In the genomic region with DNA sequence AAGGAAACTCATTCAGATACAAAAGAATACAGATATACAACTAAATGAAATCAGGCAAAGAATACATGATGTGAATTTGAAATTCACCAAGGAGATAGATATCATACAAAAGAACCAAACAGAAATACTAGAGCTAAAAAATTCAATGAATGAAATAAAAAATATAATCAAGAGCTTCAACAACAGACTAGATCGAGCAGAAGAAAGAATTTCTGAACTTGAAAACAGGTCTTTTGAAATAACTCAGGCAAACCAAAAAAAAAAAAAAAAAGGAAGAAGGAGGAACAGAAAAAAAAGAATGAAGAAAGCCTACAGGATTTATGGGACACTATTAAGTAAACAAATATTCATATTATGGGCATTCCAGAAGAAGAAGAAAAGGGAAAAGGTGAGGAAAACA, we compare ENCODE assay signal across 25 cellular contexts.
DNase-seq lines count a peak whose midpoint lies in the region; ATAC-seq, FAIRE-seq and TF ChIP-seq lines count a peak whose summit lies in the region.
"Had no signal": no experiment of that assay in that cellular context is flagged by ENCODE, and none has a peak within 500 bp of the region (broad histone marks: within the 10 kb centered on the region; RNA-seq: fewer than 3 reads in every experiment).

No MANE protein-coding gene starts in this region.

- H3K4me2 ChIP-seq in SK-N-SH (no peak overlapping the region), K562 (ENCODE audit: insufficient read depth, low read length) (no peak overlapping the region)
- H3K4me2 ChIP-seq: BLaER1 treated with 17β-estradiol and CSF1 and Interleukin-3, amounts not matched to agents 10 nM and 100 nM had no signal

- TF ChIP-seq EP300 in SK-N-SH (IDR thresholded peaks at IDR 0.05; ENCODE audit: borderline replicate concordance in 1 of 2, low read depth in 1 of 2, low read length in 1 of 2) (no peak), K562 (IDR thresholded peaks at IDR 0.05; ENCODE audit: low read length) (no peak)

- in situ Hi-C loops in KBM-7 (cut with MboI; ENCODE audit: low pct_unique_long_range_greater_than_20kb, low sequenced_read_pairs): no loop called here
- in situ Hi-C loops in K562 (cut with MboI): no loop called here

- H3K4me3 ChIP-seq in SK-N-SH (ENCODE audit: low read depth in 2 of 2, low read length in 1 of 2) (no peak overlapping the region), K562 (no peak overlapping the region), aorta (ENCODE audit: low read length in 2 of 2) (no peak overlapping the region)
- H3K4me3 ChIP-seq: BLaER1 treated with 17β-estradiol and CSF1 and Interleukin-3, amounts not matched to agents 10 nM and 100 nM; HAP-1 had no signal

- no peak for TF ChIP-seq POLR2A in K562 (conservative IDR thresholded peaks at IDR 0.05)

- ATAC-seq in SK-N-SH treated with all-trans-retinoic acid at 6 μM for 48 hours (no peak), K562 (no peak), aorta (ENCODE audit: low FRiP score) (no peak), HG02571 (IDR thresholded peaks at IDR 0.05; ENCODE audit: unreplicated experiment) (no peak)
- no peak for ATAC-seq in naive thymus-derived CD8-positive, alpha-beta T cell
- ATAC-seq: Panc1 had no signal

- H3K9me3 Mint-ChIP-seq in progenitor cell of endocrine pancreas (ENCODE audit: low read depth): peaks cover 12% of the 10 kb centered on the region
- H3K9me3 Mint-ChIP-seq in naive thymus-derived CD8-positive, alpha-beta T cell: peaks cover 12 to 40% (median 20%) of the 10 kb centered on the region in 9 donors

- TF ChIP-seq RAD21 in SK-N-SH (IDR thresholded peaks at IDR 0.05; ENCODE audit: low read length) (no peak), K562 (CRISPR knock-in tag; conservative IDR thresholded peaks at IDR 0.05 in 1 of 2, IDR thresholded peaks at IDR 0.05 in 1 of 2) (no peak)

- H3K4me3 Mint-ChIP-seq in progenitor cell of endocrine pancreas (ENCODE audit: low read depth): no peak overlapping the region
- no peak overlapping the region for H3K4me3 Mint-ChIP-seq in naive thymus-derived CD8-positive, alpha-beta T cell
- H3K4me3 Mint-ChIP-seq: CD4-positive, alpha-beta T cell; T-helper 1 cell treated with Interleukin-12 subunit alpha and Interleukin-12 subunit beta and Interleukin-4 antibody, amounts not matched to agents 30 μg/mL and 1 μg/mL, for 36 hours had no signal

- no peaks in the 10 kb centered on the region for H3K79me2 ChIP-seq in SK-N-SH (ENCODE audit: insufficient read depth)
- H3K79me2 ChIP-seq in K562 (ENCODE audit: control insufficient read depth, insufficient read depth, low read length): no peaks in the 10 kb centered on the region

- H2AFZ ChIP-seq in SK-N-SH (ENCODE audit: low read depth) (no peak overlapping the region), K562 (ENCODE audit: low read depth, low read length) (no peak overlapping the region)

- no peaks in the 10 kb centered on the region for H3K9me2 ChIP-seq in SK-N-SH

- peaks cover 21% of the 10 kb centered on the region for H3K36me3 Mint-ChIP-seq in progenitor cell of endocrine pancreas (ENCODE audit: insufficient read depth)
- H3K36me3 Mint-ChIP-seq in naive thymus-derived CD8-positive, alpha-beta T cell: peaks cover 32 to 68% (median 40%) of the 10 kb centered on the region in 3 donors

- H3K9me3 ChIP-seq in SK-N-SH (peaks cover 15% of the 10 kb centered on the region), K562 (replicated peaks; ENCODE audit: control insufficient read depth, insufficient read depth, low read depth, low read length) (peaks cover 12% of the 10 kb centered on the region), aorta (ENCODE audit: control insufficient read depth, low read length) (peaks cover 2% of the 10 kb centered on the region)

- POLR2A ChIA-PET in SK-N-SH (lab: Yijun Ruan, JAX) (no interaction called here), K562 (lab: Yijun Ruan, JAX) (no interaction called here)
- POLR2A ChIA-PET in naive thymus-derived CD8-positive, alpha-beta T cell (lab: Charles Lee): no interaction called here

- H3K4me1 ChIP-seq in SK-N-SH (ENCODE audit: control insufficient read depth in 1 of 2, insufficient read depth in 2 of 2, low read depth in 1 of 2, low read length in 1 of 2) (no peaks in the 10 kb centered on the region), K562 (replicated peaks in 1 of 2; ENCODE audit: control insufficient read depth in 2 of 2, insufficient read depth in 2 of 2, low read length in 2 of 2) (no peaks in the 10 kb centered on the region), aorta (ENCODE audit: control insufficient read depth in 1 of 2, insufficient read depth in 2 of 2, low read length in 2 of 2) (no peaks in the 10 kb centered on the region)
- H3K4me1 ChIP-seq: BLaER1 treated with 17β-estradiol and CSF1 and Interleukin-3, amounts not matched to agents 10 nM and 100 nM; HAP-1 had no signal

- H4K20me1 ChIP-seq in SK-N-SH (ENCODE audit: insufficient read depth): no peaks in the 10 kb centered on the region
- no peaks in the 10 kb centered on the region for H4K20me1 ChIP-seq in K562 (replicated peaks; ENCODE audit: control insufficient read depth, insufficient read depth, low read length)

- intact Hi-C loops in K562 (cut with micrococcal nuclease): no loop called here
- intact Hi-C loops in aorta (cut with DNase I): no loop called here

- DNase-seq in SK-N-SH (no peak), KBM-7 (peak; percentile 25), K562 (ENCODE audit: extremely low read depth in 1 of 4, low spot score in 3 of 4) (no peak), progenitor cell of endocrine pancreas (ENCODE audit: low spot score, unreplicated experiment) (no peak), aorta (no peak)
- DNase-seq in naive thymus-derived CD8-positive, alpha-beta T cell: no peak
- DNase-seq: AML-193; CD4-positive, alpha-beta T cell; DMS53; GOT3; KG1; MM.1S; NCI-H2029; NCI-H2171; NCI-H524; NCI-H82; SHP77 treated with DMSO at 0.1 percent for 48 hours; SW 1271 had no signal

- 79% methylated on average over 1 of the region's 1 CpG for WGBS in SK-N-SH (ENCODE audit: low lambda C conversion rate)
- WGBS in K562 (ENCODE audit: insufficient coverage, low coverage, missing lambda C conversion rate): 67% methylated on average over 1 of the region's 1 CpG
- whole genome bisulfite sequencing in aorta, 2 donors: 93 to 97% methylated on average over 1 of the region's 1 CpG

- no peak overlapping the region for H3K9ac ChIP-seq in SK-N-SH
- no peak overlapping the region for H3K9ac ChIP-seq in K562 (ENCODE audit: insufficient read depth in 1 of 2, low read depth in 2 of 2, low read length in 2 of 2)
- H3K9ac ChIP-seq: BLaER1 treated with 17β-estradiol and CSF1 and Interleukin-3, amounts not matched to agents 10 nM and 100 nM had no signal

- no peak overlapping the region for H3K27ac ChIP-seq in SK-N-SH (ENCODE audit: low read depth in 2 of 2, low read length in 1 of 2)
- no peak overlapping the region for H3K27ac ChIP-seq in K562 (ENCODE audit: extremely low read depth, low read depth, low read length)
- H3K27ac ChIP-seq in aorta (ENCODE audit: low read depth in 1 of 2, low read length in 2 of 2): no peak overlapping the region
- H3K27ac ChIP-seq: BLaER1 treated with 17β-estradiol and CSF1 and Interleukin-3, amounts not matched to agents 10 nM and 100 nM had no signal

- H3F3A ChIP-seq in SK-N-SH (replicated peaks; ENCODE audit: insufficient read depth): no peaks in the 10 kb centered on the region

- H3K27me3 Mint-ChIP-seq in progenitor cell of endocrine pancreas: no peaks in the 10 kb centered on the region
- H3K27me3 Mint-ChIP-seq in naive thymus-derived CD8-positive, alpha-beta T cell: no peaks in the 10 kb centered on the region
- H3K27me3 Mint-ChIP-seq: CD4-positive, alpha-beta T cell had no signal

- TF ChIP-seq CTCF in SK-N-SH (IDR thresholded peaks at IDR 0.05) (no peak), K562 (IDR thresholded peaks at IDR 0.05 in 2 of 3, conservative IDR thresholded peaks at IDR 0.05 in 1 of 3; ENCODE audit: insufficient read depth in 2 of 3, low read depth in 1 of 3, low read length in 3 of 3) (no peak), progenitor cell of endocrine pancreas (IDR thresholded peaks at IDR 0.05; ENCODE audit: unreplicated experiment) (no peak)

- H3K27me3 ChIP-seq in SK-N-SH (ENCODE audit: insufficient read depth): no peaks in the 10 kb centered on the region
- no peaks in the 10 kb centered on the region for H3K27me3 ChIP-seq in K562 (ENCODE audit: control insufficient read depth in 2 of 2, insufficient read depth in 2 of 2, low read length in 2 of 2)
- no peaks in the 10 kb centered on the region for H3K27me3 ChIP-seq in aorta (ENCODE audit: control insufficient read depth in 1 of 2, insufficient read depth in 2 of 2, low read length in 1 of 2)
- H3K27me3 ChIP-seq: BLaER1 treated with 17β-estradiol and CSF1 and Interleukin-3, amounts not matched to agents 10 nM and 100 nM had no signal

- no peak for FAIRE-seq in K562 (lab: Jason Lieb, UNC)
- FAIRE-seq: A204.1 had no signal

- H3K27ac Mint-ChIP-seq in progenitor cell of endocrine pancreas: peak overlapping the region; percentile 56
- H3K27ac Mint-ChIP-seq in naive thymus-derived CD8-positive, alpha-beta T cell: no peak overlapping the region
- H3K27ac Mint-ChIP-seq: CD4-positive, alpha-beta T cell; T-helper 1 cell treated with Interleukin-12 subunit alpha and Interleukin-12 subunit beta and Interleukin-4 antibody, amounts not matched to agents 30 μg/mL and 1 μg/mL, for 36 hours had no signal

- H3K9me1 ChIP-seq in K562 (ENCODE audit: control insufficient read depth, insufficient read depth, low read length): no peaks in the 10 kb centered on the region

- BruUV-seq in K562 (replicated peaks; lab: Mats Ljungman, UMichigan): no TSS peak

- CTCF ChIA-PET in SK-N-SH (lab: Yijun Ruan, JAX): no interaction called here
- CTCF ChIA-PET in K562 (lab: Yijun Ruan, JAX; ENCODE audit: low intra/inter-chr PET ratio): interaction anchor here (0.6 kb wide), 1 partner anchor 348 kb away, joined by 5 read pairs; no protein-coding TSS in a partner anchor

- H3K36me3 ChIP-seq in SK-N-SH (replicated peaks in 1 of 2; ENCODE audit: control insufficient read depth in 1 of 2, insufficient read depth in 2 of 2, low read length in 1 of 2) (peaks cover 37 to 45% of the 10 kb centered on the region in 2 experiments), K562 (ENCODE audit: control insufficient read depth, insufficient read depth, low read length) (peaks cover 49% of the 10 kb centered on the region; the same call in 2 of the 3 replicates), aorta (ENCODE audit: control insufficient read depth in 1 of 2, insufficient read depth in 2 of 2, low read length in 1 of 2) (peaks cover 0 to 3% of the 10 kb centered on the region in 2 donors)

- H3K4me1 Mint-ChIP-seq in progenitor cell of endocrine pancreas (ENCODE audit: low read depth): no peaks in the 10 kb centered on the region
- peaks cover 0 to 1% (median 0%) of the 10 kb centered on the region in 4 donors for H3K4me1 Mint-ChIP-seq in naive thymus-derived CD8-positive, alpha-beta T cell

TF ChIP-seq in SK-N-SH, 30 proteins besides CTCF, POLR2A, EP300 and RAD21:
- no peak for TF ChIP-seq FOSL2 (IDR thresholded peaks at IDR 0.05; ENCODE audit: borderline replicate concordance, low read depth)

TF ChIP-seq in K562, 482 proteins besides CTCF, POLR2A, EP300 and RAD21 (continues in another document):
- no peak for TF ChIP-seq CHCHD3 (CRISPR knock-in tag; IDR thresholded peaks at IDR 0.05)
